In genomic region chr12:53676715-53677611, GRCh38 we compare ENCODE assay signal across 1 cellular context.
TF ChIP-seq lines count a peak whose summit lies in the region.

No MANE protein-coding gene starts in this region.

TF ChIP-seq in WTC11, 78 proteins besides CTCF, POLR2A, EP300 and RAD21 (continued from another document):
- no peak for TF ChIP-seq ZNF281 (CRISPR knock-in tag; IDR thresholded peaks at IDR 0.05)
- no peak for TF ChIP-seq ATF1 (CRISPR knock-in tag; IDR thresholded peaks at IDR 0.05)
- no peak for TF ChIP-seq ETV6 (CRISPR knock-in tag; IDR thresholded peaks at IDR 0.05)
- TF ChIP-seq ZSCAN18 (CRISPR knock-in tag; IDR thresholded peaks at IDR 0.05), result no peak
- 0 out of 2 replicates have a peak, but pooled peaks have one; percentile 42 for TF ChIP-seq MYBL2 (CRISPR knock-in tag; IDR thresholded peaks at IDR 0.05)
